28 cellular contexts compared by ENCODE assay signal in genomic region chr16:16154292-16154951, GRCh38.
"Had no signal": no experiment of that assay in that cellular context is flagged by ENCODE, and none has a peak within 500 bp of the region (broad histone marks: within the 10 kb centered on the region; RNA-seq: fewer than 3 reads in every experiment).

No MANE protein-coding gene starts in this region.

- H3K4me3 ChIP-seq: ascending aorta, cardiac muscle cell, lung, neural progenitor cell, sigmoid colon, tibial nerve had no signal

- H2AFZ ChIP-seq: neural progenitor cell had no signal

- H3K36me3 ChIP-seq: ascending aorta, cardiac muscle cell, neural progenitor cell, sigmoid colon, tibial nerve had no signal

- H3K27ac ChIP-seq: ascending aorta, cardiac muscle cell, neural progenitor cell, sigmoid colon, tibial nerve had no signal

- DNase-seq: activated CD4-positive, alpha-beta memory T cell treated with anti-CD3 and anti-CD28 coated beads, Interleukin-2, amount 10 ng/mL, durations not matched to agents 7 days and 5 days; activated CD4-positive, alpha-beta T cell treated with anti-CD3 and anti-CD28 coated beads for 1 hour; activated CD4-positive, alpha-beta T cell treated with anti-CD3 and anti-CD28 coated beads, Interleukin-2, amount 10 ng/mL, durations not matched to agents 7 days and 5 days; activated CD8-positive, alpha-beta memory T cell treated with anti-CD3 and anti-CD28 coated beads, Interleukin-2, amount 50 U/mL, for 48 hours; activated gamma-delta T cell; activated naive CD4-positive, alpha-beta T cell treated with anti-CD3 and anti-CD28 coated beads, Interleukin-2, amount 10 ng/mL, durations not matched to agents 7 days and 5 days; activated naive CD8-positive, alpha-beta T cell treated with anti-CD3 and anti-CD28 coated beads, Interleukin-2, amount 10 ng/mL, durations not matched to agents 7 days and 5 days; activated T-cell treated with anti-CD3 and anti-CD28 coated beads, Interleukin-2, amount 50 U/mL, for 24 hours; foreskin fibroblast; head of caudate nucleus; kidney glomerular epithelial cell; mesendoderm; natural killer cell; sigmoid colon; small intestine; stimulated activated CD4-positive, alpha-beta T cell treated with anti-CD3 and anti-CD28 coated beads, Interleukin-4, amount 100 ng/mL, for 24 hours; T-helper 1 cell had no signal

- H3K4me1 ChIP-seq: neural progenitor cell had no signal

- H3K27me3 ChIP-seq: ascending aorta, cardiac muscle cell, neural progenitor cell, sigmoid colon, tibial nerve had no signal

- H3K9ac ChIP-seq: neural progenitor cell had no signal

- FAIRE-seq: endothelial cell of umbilical vein, small intestine, TTC549 had no signal

- ATAC-seq: esophagus mucosa; left lobe of liver; natural killer cell; stimulated activated effector memory CD8-positive, alpha-beta T cell treated with anti-CD3 and anti-CD28 coated beads, Interleukin-12 subunit alpha, Interleukin-12 subunit beta, amount 100 ng/mL, for 72 hours; WTC11 had no signal

- H3K4me2 ChIP-seq: neural progenitor cell had no signal
